8 cellular contexts compared by ENCODE assay signal in the genomic region with DNA sequence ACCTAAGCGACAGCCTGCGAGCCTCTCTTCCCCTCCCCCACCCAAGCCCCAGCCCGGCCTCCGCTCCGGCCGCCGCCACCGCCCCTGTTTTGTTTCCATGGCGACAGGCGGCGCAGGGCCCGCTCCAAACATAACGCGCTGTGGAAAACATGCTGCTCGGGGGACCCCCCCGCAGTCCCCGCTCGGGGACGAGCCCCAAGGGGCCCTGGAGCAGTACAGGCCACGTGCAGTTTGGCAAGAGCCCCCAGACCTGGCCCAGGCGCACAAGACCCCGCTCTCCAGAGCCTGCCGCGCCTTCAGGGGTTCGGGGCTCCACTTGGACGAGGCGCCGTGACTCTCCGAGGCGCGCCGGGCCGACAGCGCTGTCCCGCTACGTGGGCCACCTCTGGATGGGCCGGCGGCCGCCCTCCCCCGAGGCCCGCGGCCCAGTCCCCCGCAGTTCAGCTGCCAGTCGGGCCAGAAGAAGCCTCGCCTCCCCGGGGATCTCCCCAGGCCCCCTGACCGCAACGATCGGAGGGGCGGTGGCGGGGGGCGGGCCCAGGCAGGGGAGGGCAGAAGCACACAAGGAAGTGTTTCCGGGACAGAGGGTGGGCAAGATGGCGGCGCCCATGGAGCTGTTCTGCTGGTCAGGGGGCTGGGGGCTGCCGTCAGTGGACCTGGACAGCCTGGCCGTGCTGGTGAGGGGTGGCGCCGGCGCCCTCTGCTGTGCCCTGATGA. TPM values are rescaled to one million over a fixed set of nuclear protein-coding genes. Genes with fewer than 3 reads are reported as not detected.
A peak's percentile ranks its signal among the peaks of the same experiment; 100 is the strongest.
DNase-seq lines count a peak whose midpoint lies in the region; ATAC-seq, FAIRE-seq and TF ChIP-seq lines count a peak whose summit lies in the region.

A gene with protein sequence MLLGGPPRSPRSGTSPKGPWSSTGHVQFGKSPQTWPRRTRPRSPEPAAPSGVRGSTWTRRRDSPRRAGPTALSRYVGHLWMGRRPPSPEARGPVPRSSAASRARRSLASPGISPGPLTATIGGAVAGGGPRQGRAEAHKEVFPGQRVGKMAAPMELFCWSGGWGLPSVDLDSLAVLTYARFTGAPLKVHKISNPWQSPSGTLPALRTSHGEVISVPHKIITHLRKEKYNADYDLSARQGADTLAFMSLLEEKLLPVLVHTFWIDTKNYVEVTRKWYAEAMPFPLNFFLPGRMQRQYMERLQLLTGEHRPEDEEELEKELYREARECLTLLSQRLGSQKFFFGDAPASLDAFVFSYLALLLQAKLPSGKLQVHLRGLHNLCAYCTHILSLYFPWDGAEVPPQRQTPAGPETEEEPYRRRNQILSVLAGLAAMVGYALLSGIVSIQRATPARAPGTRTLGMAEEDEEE (plus strand): TSS at position 40 of the 717 bp plus-strand sequence. CDS start 110 bp downstream, at position 150.

- H3K36me3 Mint-ChIP-seq in central memory CD8-positive, alpha-beta T cell (ENCODE audit: insufficient read depth) = peaks cover 21% of the 10 kb centered on the region

- H3K9me3 Mint-ChIP-seq in central memory CD8-positive, alpha-beta T cell = no peaks in the 10 kb centered on the region

- H3K4me3 Mint-ChIP-seq in central memory CD8-positive, alpha-beta T cell = peak within 1 kb of the TSS; percentile 88

- no peak for TF ChIP-seq CTCF in 22Rv1 (IDR thresholded peaks at IDR 0.05)
- TF ChIP-seq CTCF in kidney (IDR thresholded peaks at IDR 0.05; ENCODE audit: borderline replicate concordance, extremely low read depth, insufficient read depth) = no peak

- H3K27me3 Mint-ChIP-seq in central memory CD8-positive, alpha-beta T cell = no peaks in the 10 kb centered on the region

- no peak for FAIRE-seq in kidney (lab: Jason Lieb, UNC)

- no peaks in the 10 kb centered on the region for H3K9me3 ChIP-seq in kidney (ENCODE audit: control insufficient read depth in 1 of 2, low read length in 2 of 2)

- peaks cover 9 to 13% of the 10 kb centered on the region in 2 donors for H3K4me1 ChIP-seq in kidney (ENCODE audit: control insufficient read depth in 1 of 2, insufficient read depth in 1 of 2, low read depth in 1 of 2, low read length in 2 of 2)

- peak within 1 kb of the TSS; percentile 97 for H3K27ac Mint-ChIP-seq in central memory CD8-positive, alpha-beta T cell (ENCODE audit: low read depth)

- peak; percentile 83 for DNase-seq in NCI-H226
- peak; percentile 74 to 91 for DNase-seq in central memory CD8-positive, alpha-beta T cell (ENCODE audit: low spot score in 2 of 2)
- peak; percentile 97 for DNase-seq in kidney
- DNase-seq in stimulated activated CD4-positive, alpha-beta T cell treated with anti-CD3 and anti-CD28 coated beads, Interleukin-15, amount 100 ng/mL, for 24 hours = peak; percentile 92

- peaks cover 0 to 5% of the 10 kb centered on the region in 2 donors for H3K36me3 ChIP-seq in kidney (ENCODE audit: control insufficient read depth in 1 of 2, insufficient read depth in 2 of 2, low read length in 2 of 2)

- peaks cover 20% of the 10 kb centered on the region for H3K4me1 Mint-ChIP-seq in central memory CD8-positive, alpha-beta T cell

- H3K4me3 ChIP-seq in kidney (ENCODE audit: low read length in 2 of 2) = peak within 1 kb of the TSS; percentile 98 to 100

- peak within 1 kb of the TSS; percentile 74 to 99 for H3K9ac ChIP-seq in kidney (ENCODE audit: low read length in 2 of 2)

- ATAC-seq in GM18517 (IDR thresholded peaks at IDR 0.05; ENCODE audit: unreplicated experiment) = peak; percentile 57
- ATAC-seq in HG03064 (IDR thresholded peaks at IDR 0.05; ENCODE audit: low read depth, unreplicated experiment) = peak; percentile 64
- peak; percentile 86 to 89 for ATAC-seq in activated CD4-positive, CD25-positive, alpha-beta regulatory T cell treated with anti-CD3 and anti-CD28 coated beads, Interleukin-2, amount 50 U/mL, for 24 hours
- peak; percentile 86 for ATAC-seq in central memory CD8-positive, alpha-beta T cell (replicated peaks; ENCODE audit: extremely low read depth, poor library complexity, severe bottlenecking)

- intact Hi-C loops in kidney (cut with DNase I) = no loop called here

- H3K27ac ChIP-seq in 22Rv1 = peak within 1 kb of the TSS; percentile 91
- peak within 1 kb of the TSS; percentile 97 to 100 for H3K27ac ChIP-seq in kidney (ENCODE audit: low read depth in 2 of 2, low read length in 2 of 2)

RNA-seq across cellular contexts. Expression of the gene that starts here (rescaled TPM):
- 38.8 TPM for total RNA-seq in kidney
- polyA plus RNA-seq in kidney (ENCODE audit: insufficient read depth, low read depth, low replicate concordance) = 86.9 TPM

Comparison
In these comparisons a context has a peak if more than half of its experiments do, and no peak if none do; other contexts are left out.
1. Peak in every context shown above with its lines: DNase-seq, ATAC-seq, H3K4me3 ChIP-seq and H3K27ac ChIP-seq.